In the genomic region with DNA sequence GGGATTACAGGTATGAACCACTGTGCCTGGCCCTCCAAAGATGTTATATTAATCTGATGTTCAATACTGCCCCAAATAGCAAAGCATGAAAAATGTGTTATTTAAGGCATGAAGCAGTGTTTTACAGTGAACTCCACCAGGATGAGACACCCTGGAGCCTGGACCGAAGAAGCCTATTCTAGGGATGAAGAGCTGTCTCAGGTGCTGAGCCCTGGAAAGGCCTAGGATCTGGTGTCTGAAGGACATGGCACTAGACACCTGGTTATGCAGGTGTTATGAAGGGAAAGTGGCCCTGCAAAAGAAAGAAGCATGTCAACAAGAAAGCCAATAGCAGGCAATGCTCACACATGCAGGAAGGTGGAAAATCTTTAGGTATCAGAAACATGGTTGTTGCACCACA, we compare ENCODE assay signal across 23 cellular contexts.
"Had no signal": no experiment of that assay in that cellular context is flagged by ENCODE, and none has a peak within 500 bp of the region (broad histone marks: within the 10 kb centered on the region; RNA-seq: fewer than 3 reads in every experiment).

No MANE protein-coding gene starts in this region.

- H3K27ac ChIP-seq: colonic mucosa, epithelial cell of prostate, esophagus squamous epithelium, gastrocnemius medialis, heart right ventricle, left lung, lower lobe of right lung had no signal

- DNase-seq: colonic mucosa; cortex of kidney; effector CD8-positive, alpha-beta T cell; effector memory CD8-positive, alpha-beta T cell; endodermal cell; erythroblast; esophagus squamous epithelium; foreskin fibroblast; foreskin melanocyte; gastrocnemius medialis; glutamatergic neuron; head of caudate nucleus; heart right ventricle; hippocampal formation; left cardiac atrium; left lung; left ventricle myocardium superior; lower lobe of right lung; mesenchymal stem cell; mucosa of descending colon; naive B cell had no signal

- ATAC-seq: effector memory CD8-positive, alpha-beta T cell; esophagus mucosa; gastrocnemius medialis; heart right ventricle; left cardiac atrium; left lung; lower lobe of right lung; mucosa of descending colon had no signal

- H3K36me3 ChIP-seq: colonic mucosa, esophagus squamous epithelium, gastrocnemius medialis, heart right ventricle, left lung, lower lobe of right lung had no signal

- H3K9me3 ChIP-seq: colonic mucosa, esophagus squamous epithelium, gastrocnemius medialis, left lung, lower lobe of right lung, mucosa of descending colon had no signal

- H3K4me1 ChIP-seq: colonic mucosa, esophagus squamous epithelium, gastrocnemius medialis, heart right ventricle, left lung, lower lobe of right lung had no signal

- H3K27me3 ChIP-seq: colonic mucosa, esophagus squamous epithelium, gastrocnemius medialis, heart right ventricle, left lung had no signal

- H3K4me3 ChIP-seq: colonic mucosa, esophagus squamous epithelium, gastrocnemius medialis, heart right ventricle, left lung, lower lobe of right lung, mucosa of descending colon had no signal
